Comparison of ENCODE assay signal across 21 cellular contexts in genomic region chr15:48796521-48796920, GRCh38. TPM values are rescaled to one million over a fixed set of nuclear protein-coding genes. Genes with fewer than 3 reads are reported as not detected.
DNase-seq lines count a peak whose midpoint lies in the region; ATAC-seq lines count a peak whose summit lies in the region.
"Had no signal": no experiment of that assay in that cellular context is flagged by ENCODE, and none has a peak within 500 bp of the region (broad histone marks: within the 10 kb centered on the region; RNA-seq: fewer than 3 reads in every experiment).

No MANE protein-coding gene starts in this region.

- POLR2A ChIA-PET in activated CD4-positive, alpha-beta memory T cell treated with anti-CD3 and anti-CD28 coated beads, Interleukin-2, amount 10 ng/mL, durations not matched to agents 7 days and 5 days (lab: Charles Lee), result interaction anchor here (1.3 to 3.2 kb wide), 2 partner anchors 10 to 14 kb away, joined by 4 to 16 read pairs; partner anchors contain the start of gene CEP152
- POLR2A ChIA-PET in activated CD4-positive, alpha-beta memory T cell treated with anti-CD3 and anti-CD28 coated beads for 36 hours (lab: Charles Lee), result no interaction called here

- H3K9me3 Mint-ChIP-seq in activated CD4-positive, alpha-beta memory T cell treated with anti-CD3 and anti-CD28 coated beads, Interleukin-2, amount 10 ng/mL, durations not matched to agents 7 days and 5 days, result no peaks in the 10 kb centered on the region
- no peaks in the 10 kb centered on the region for H3K9me3 Mint-ChIP-seq in activated CD4-positive, alpha-beta memory T cell treated with anti-CD3 and anti-CD28 coated beads for 36 hours
- H3K9me3 Mint-ChIP-seq: activated naive CD4-positive, alpha-beta T cell treated with anti-CD3 and anti-CD28 coated beads, Interleukin-2, amount 50 U/mL, for 24 hours; mesothelial cell of epicardium; neural crest cell had no signal

- no peak for DNase-seq in activated CD4-positive, alpha-beta memory T cell treated with anti-CD3 and anti-CD28 coated beads, Interleukin-2, amount 10 ng/mL, durations not matched to agents 7 days and 5 days
- no peak for DNase-seq in activated CD4-positive, alpha-beta memory T cell treated with anti-CD3 and anti-CD28 coated beads for 36 hours
- DNase-seq in OCI-M1 (lab: John Stamatoyannopoulos, UW) (peak; percentile 49), fibroblast of peridontal ligament (ENCODE audit: extremely low read depth) (peak; percentile 59), GM19240 (ENCODE audit: insufficient read length, low spot score) (no peak)
- DNase-seq in stimulated activated CD4-positive, alpha-beta T cell treated with anti-CD3 and anti-CD28 coated beads, Interleukin-4, amount 100 ng/mL, for 1 hour, result no peak
- DNase-seq: activated CD4-positive, alpha-beta T cell treated with anti-CD3 and anti-CD28 coated beads, Interleukin-2, amount 50 U/mL, for 4 hours; activated T-cell treated with anti-CD3 and anti-CD28 coated beads, Interleukin-2, amount 50 U/mL, for 48 hours; effector memory CD4-positive, alpha-beta T cell; heart right ventricle; NCI-H524; SHP77; spleen; uterus had no signal

- no peaks in the 10 kb centered on the region for H3K36me3 ChIP-seq in skeletal muscle satellite cell (ENCODE audit: insufficient read depth, low read length)
- H3K36me3 ChIP-seq: uterus had no signal

- H3K4me1 Mint-ChIP-seq in activated CD4-positive, alpha-beta memory T cell treated with anti-CD3 and anti-CD28 coated beads, Interleukin-2, amount 10 ng/mL, durations not matched to agents 7 days and 5 days, result peaks cover 57% of the 10 kb centered on the region
- H3K4me1 Mint-ChIP-seq in activated CD4-positive, alpha-beta memory T cell treated with anti-CD3 and anti-CD28 coated beads for 36 hours (ENCODE audit: low read depth), result peaks cover 22% of the 10 kb centered on the region

- H3K4me3 Mint-ChIP-seq in activated CD4-positive, alpha-beta memory T cell treated with anti-CD3 and anti-CD28 coated beads, Interleukin-2, amount 10 ng/mL, durations not matched to agents 7 days and 5 days, result peak overlapping the region; percentile 7
- H3K4me3 Mint-ChIP-seq in activated CD4-positive, alpha-beta memory T cell treated with anti-CD3 and anti-CD28 coated beads for 36 hours, result no peak overlapping the region
- H3K4me3 Mint-ChIP-seq: activated naive CD4-positive, alpha-beta T cell treated with anti-CD3 and anti-CD28 coated beads, Interleukin-2, amount 50 U/mL, for 24 hours; mesothelial cell of epicardium; neural crest cell had no signal

- peaks cover 24% of the 10 kb centered on the region for H3K4me1 ChIP-seq in skeletal muscle satellite cell (ENCODE audit: control insufficient read depth, insufficient read depth, low read length)
- H3K4me1 ChIP-seq: uterus had no signal

- H3K9ac ChIP-seq in skeletal muscle satellite cell (ENCODE audit: low read depth, low read length), result no peak overlapping the region
- H3K9ac ChIP-seq: BLaER1 treated with 17β-estradiol and CSF1 and Interleukin-3, amounts not matched to agents 10 nM and 100 nM had no signal

- H3K27me3 ChIP-seq in skeletal muscle satellite cell (ENCODE audit: control insufficient read depth, insufficient read depth, low read length), result no peaks in the 10 kb centered on the region
- H3K27me3 ChIP-seq: BLaER1 treated with 17β-estradiol and CSF1 and Interleukin-3, amounts not matched to agents 10 nM and 100 nM; heart right ventricle; spleen; uterus had no signal

- CTCF ChIA-PET in activated CD4-positive, alpha-beta memory T cell treated with anti-CD3 and anti-CD28 coated beads, Interleukin-2, amount 10 ng/mL, durations not matched to agents 7 days and 5 days (lab: Charles Lee), result no interaction called here
- CTCF ChIA-PET in activated CD4-positive, alpha-beta memory T cell treated with anti-CD3 and anti-CD28 coated beads for 36 hours (lab: Charles Lee), result no interaction called here

- ATAC-seq in GM18858 (IDR thresholded peaks at IDR 0.05; ENCODE audit: unreplicated experiment), result no peak
- ATAC-seq: heart right ventricle, HepG2 had no signal

- no peaks in the 10 kb centered on the region for H3K27me3 Mint-ChIP-seq in activated CD4-positive, alpha-beta memory T cell treated with anti-CD3 and anti-CD28 coated beads, Interleukin-2, amount 10 ng/mL, durations not matched to agents 7 days and 5 days
- H3K27me3 Mint-ChIP-seq in activated CD4-positive, alpha-beta memory T cell treated with anti-CD3 and anti-CD28 coated beads for 36 hours, result no peaks in the 10 kb centered on the region
- H3K27me3 Mint-ChIP-seq: activated naive CD4-positive, alpha-beta T cell treated with anti-CD3 and anti-CD28 coated beads, Interleukin-2, amount 50 U/mL, for 24 hours had no signal

- H3K27ac Mint-ChIP-seq in activated CD4-positive, alpha-beta memory T cell treated with anti-CD3 and anti-CD28 coated beads, Interleukin-2, amount 10 ng/mL, durations not matched to agents 7 days and 5 days, result peak overlapping the region; percentile 84
- H3K27ac Mint-ChIP-seq in activated CD4-positive, alpha-beta memory T cell treated with anti-CD3 and anti-CD28 coated beads for 36 hours, result no peak overlapping the region
- H3K27ac Mint-ChIP-seq: activated naive CD4-positive, alpha-beta T cell treated with anti-CD3 and anti-CD28 coated beads, Interleukin-2, amount 50 U/mL, for 24 hours; mesothelial cell of epicardium had no signal

- H3K4me3 ChIP-seq in skeletal muscle satellite cell (ENCODE audit: low read length), result no peak overlapping the region
- H3K4me3 ChIP-seq: BLaER1 treated with 17β-estradiol and CSF1 and Interleukin-3, amounts not matched to agents 10 nM and 100 nM; spleen; uterus had no signal

- peaks cover 60% of the 10 kb centered on the region for H3K36me3 Mint-ChIP-seq in activated CD4-positive, alpha-beta memory T cell treated with anti-CD3 and anti-CD28 coated beads, Interleukin-2, amount 10 ng/mL, durations not matched to agents 7 days and 5 days (ENCODE audit: low read depth)
- peaks cover 29% of the 10 kb centered on the region for H3K36me3 Mint-ChIP-seq in activated CD4-positive, alpha-beta memory T cell treated with anti-CD3 and anti-CD28 coated beads for 36 hours

- no peaks in the 10 kb centered on the region for H3K9me3 ChIP-seq in skeletal muscle satellite cell (replicated peaks; ENCODE audit: low read length)
- H3K9me3 ChIP-seq: BLaER1 treated with 17β-estradiol and CSF1 and Interleukin-3, amounts not matched to agents 10 nM and 100 nM; heart right ventricle; spleen; uterus had no signal

- peak overlapping the region; percentile 72 for H3K4me2 ChIP-seq in skeletal muscle satellite cell (ENCODE audit: low read length)
- H3K4me2 ChIP-seq: BLaER1 treated with 17β-estradiol and CSF1 and Interleukin-3, amounts not matched to agents 10 nM and 100 nM had no signal

- intact Hi-C loops in activated CD4-positive, alpha-beta memory T cell treated with anti-CD3 and anti-CD28 coated beads for 36 hours (cut with micrococcal nuclease), result no loop called here

RNA-seq across cellular contexts. Expression of gene CEP152, which starts 14.3 kb away (rescaled TPM):
- total RNA-seq in activated CD4-positive, alpha-beta memory T cell treated with anti-CD3 and anti-CD28 coated beads, Interleukin-2, amount 10 ng/mL, durations not matched to agents 7 days and 5 days, result 10 to 100 TPM; 41.5 to 43.1 TPM
- total RNA-seq in activated CD4-positive, alpha-beta memory T cell treated with anti-CD3 and anti-CD28 coated beads for 36 hours, result 10 to 100 TPM; 36.1 to 39.4 TPM
- 7.4 and 7.6 TPM in 2 replicates for total RNA-seq in skeletal muscle satellite cell (2012; rRNA removed)

Comparison
In these comparisons a context has a peak if more than half of its experiments do, and no peak if none do; other contexts are left out.
1. DNase-seq: peak in OCI-M1 (single experiment) and fibroblast of peridontal ligament (single experiment); none in activated CD4-positive, alpha-beta memory T cell treated with anti-CD3 and anti-CD28 coated beads, Interleukin-2, amount 10 ng/mL, durations not matched to agents 7 days and 5 days (single experiment), activated CD4-positive, alpha-beta memory T cell treated with anti-CD3 and anti-CD28 coated beads for 36 hours (single experiment), stimulated activated CD4-positive, alpha-beta T cell treated with anti-CD3 and anti-CD28 coated beads, Interleukin-4, amount 100 ng/mL, for 1 hour (single experiment) and GM19240 (single experiment).